In genomic region chr16:2388139-2388874, GRCh38 we compare ENCODE assay signal across 26 cellular contexts.
"Had no signal": no experiment of that assay in that cellular context is flagged by ENCODE, and none has a peak within 500 bp of the region (broad histone marks: within the 10 kb centered on the region; RNA-seq: fewer than 3 reads in every experiment).

No MANE protein-coding gene starts in this region.

- H3K9me3 Mint-ChIP-seq: natural killer cell; stimulated activated naive CD8-positive, alpha-beta T cell treated with anti-CD3 and anti-CD28 coated beads, Interleukin-15, amount 100 ng/mL, for 72 hours had no signal

- ATAC-seq: activated CD8-positive, alpha-beta memory T cell treated with anti-CD3 and anti-CD28 coated beads, Interleukin-2, amount 10 ng/mL, durations not matched to agents 7 days and 5 days; activated CD8-positive, alpha-beta T cell treated with anti-CD3 and anti-CD28 coated beads, Interleukin-2, amount 10 ng/mL, durations not matched to agents 7 days and 5 days; activated naive CD4-positive, alpha-beta T cell treated with anti-CD3 and anti-CD28 coated beads, Interleukin-2, amount 50 U/mL, for 72 hours; gastrocnemius medialis; natural killer cell; sciatic nerve; stimulated activated memory B cell treated with anti-CD40 and anti-IgM and Interleukin-4, amounts not matched to agents 10 μg/mL and 1 μg/mL and 100 μg/mL, for 72 hours; stimulated activated naive CD8-positive, alpha-beta T cell treated with anti-CD3 and anti-CD28 coated beads, Interleukin-15, amount 100 ng/mL, for 72 hours had no signal

- H3K9me3 ChIP-seq: gastrocnemius medialis, uterus had no signal

- H3K27me3 Mint-ChIP-seq: stimulated activated naive CD8-positive, alpha-beta T cell treated with anti-CD3 and anti-CD28 coated beads, Interleukin-15, amount 100 ng/mL, for 72 hours had no signal

- H3K27me3 ChIP-seq: cardiac muscle cell, dorsolateral prefrontal cortex, gastrocnemius medialis, uterus had no signal

- H3K4me3 Mint-ChIP-seq: activated B cell treated with CpG ODN at 0.5 μM for 24 hours; activated CD8-positive, alpha-beta memory T cell treated with anti-CD3 and anti-CD28 coated beads, Interleukin-2, amount 10 ng/mL, durations not matched to agents 7 days and 5 days; activated CD8-positive, alpha-beta T cell treated with anti-CD3 and anti-CD28 coated beads, Interleukin-2, amount 10 ng/mL, durations not matched to agents 7 days and 5 days; natural killer cell; stimulated activated memory B cell treated with anti-CD40 and anti-IgM and Interleukin-4, amounts not matched to agents 10 μg/mL and 1 μg/mL and 100 μg/mL, for 72 hours; stimulated activated naive CD8-positive, alpha-beta T cell treated with anti-CD3 and anti-CD28 coated beads, Interleukin-15, amount 100 ng/mL, for 72 hours; type B pancreatic cell had no signal

- H3K36me3 ChIP-seq: cardiac muscle cell, gastrocnemius medialis, left lung, lower lobe of right lung, uterus had no signal

- FAIRE-seq: islet of Langerhans, small intestine had no signal

- H3K36me3 Mint-ChIP-seq: activated CD8-positive, alpha-beta memory T cell treated with anti-CD3 and anti-CD28 coated beads, Interleukin-2, amount 10 ng/mL, durations not matched to agents 7 days and 5 days; natural killer cell; type B pancreatic cell had no signal

- H3K27ac Mint-ChIP-seq: activated B cell treated with CpG ODN at 0.5 μM for 24 hours; activated CD8-positive, alpha-beta memory T cell treated with anti-CD3 and anti-CD28 coated beads, Interleukin-2, amount 10 ng/mL, durations not matched to agents 7 days and 5 days; activated CD8-positive, alpha-beta T cell treated with anti-CD3 and anti-CD28 coated beads, Interleukin-2, amount 10 ng/mL, durations not matched to agents 7 days and 5 days; activated naive CD4-positive, alpha-beta T cell treated with anti-CD3 and anti-CD28 coated beads, Interleukin-2, amount 50 U/mL, for 72 hours; natural killer cell; stimulated activated memory B cell treated with anti-CD40 and anti-IgM and Interleukin-4, amounts not matched to agents 10 μg/mL and 1 μg/mL and 100 μg/mL, for 72 hours; type B pancreatic cell had no signal

- H3K27ac ChIP-seq: cardiac muscle cell, coronary artery, dorsolateral prefrontal cortex, gastrocnemius medialis, left lung, lower lobe of right lung, uterus had no signal

- DNase-seq: activated B cell treated with CpG ODN at 0.5 μM for 24 hours; activated CD8-positive, alpha-beta memory T cell treated with anti-CD3 and anti-CD28 coated beads, Interleukin-2, amount 10 ng/mL, durations not matched to agents 7 days and 5 days; activated CD8-positive, alpha-beta T cell treated with anti-CD3 and anti-CD28 coated beads, Interleukin-2, amount 10 ng/mL, durations not matched to agents 7 days and 5 days; activated naive CD4-positive, alpha-beta T cell; activated T-cell treated with anti-CD3 and anti-CD28 coated beads, Interleukin-2, amount 50 U/mL, for 48 hours; dorsolateral prefrontal cortex; effector memory CD4-positive, alpha-beta T cell; erythroblast; gastrocnemius medialis; glutamatergic neuron; lower lobe of right lung; mesendoderm; natural killer cell; small intestine; stimulated activated CD4-positive, alpha-beta T cell treated with anti-CD3 and anti-CD28 coated beads, Interleukin-4, amount 100 ng/mL, for 24 hours; stimulated activated naive CD8-positive, alpha-beta T cell treated with anti-CD3 and anti-CD28 coated beads, Interleukin-15, amount 100 ng/mL, for 72 hours; substantia nigra; uterus had no signal

- H3K4me1 ChIP-seq: gastrocnemius medialis, left lung, lower lobe of right lung, uterus had no signal

- H3K4me3 ChIP-seq: cardiac muscle cell, coronary artery, dorsolateral prefrontal cortex, gastrocnemius medialis, left lung, lower lobe of right lung, uterus had no signal

- H3K4me1 Mint-ChIP-seq: activated B cell treated with CpG ODN at 0.5 μM for 24 hours; activated CD8-positive, alpha-beta memory T cell treated with anti-CD3 and anti-CD28 coated beads, Interleukin-2, amount 10 ng/mL, durations not matched to agents 7 days and 5 days; natural killer cell; stimulated activated memory B cell treated with anti-CD40 and anti-IgM and Interleukin-4, amounts not matched to agents 10 μg/mL and 1 μg/mL and 100 μg/mL, for 72 hours; stimulated activated naive CD8-positive, alpha-beta T cell treated with anti-CD3 and anti-CD28 coated beads, Interleukin-15, amount 100 ng/mL, for 72 hours had no signal
